20 cellular contexts compared by ENCODE assay signal in the genomic region with DNA sequence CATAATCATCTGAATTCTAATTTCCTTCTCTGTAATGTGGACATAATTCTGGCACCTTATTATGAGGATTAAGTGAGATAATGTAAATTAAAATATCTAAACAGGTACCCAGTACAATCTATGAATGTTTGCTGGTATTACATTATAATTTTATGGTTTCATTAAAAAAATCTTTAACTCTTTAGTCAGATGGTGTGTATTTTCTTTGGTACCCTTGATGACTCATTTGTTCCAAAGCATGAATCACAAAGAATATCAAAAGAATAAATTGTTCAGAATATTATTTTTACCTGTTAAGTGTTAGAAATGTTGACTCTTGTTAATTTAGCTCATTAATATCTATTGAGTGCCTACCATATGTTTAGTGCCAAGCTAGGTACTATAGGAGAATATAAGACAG.
A peak's percentile ranks its signal among the peaks of the same experiment; 100 is the strongest.
DNase-seq lines count a peak whose midpoint lies in the region; FAIRE-seq and TF ChIP-seq lines count a peak whose summit lies in the region.
"Had no signal": no experiment of that assay in that cellular context is flagged by ENCODE, and none has a peak within 500 bp of the region (broad histone marks: within the 10 kb centered on the region; RNA-seq: fewer than 3 reads in every experiment).

No MANE protein-coding gene starts in this region.

- no peaks in the 10 kb centered on the region for H3K9me3 Mint-ChIP-seq in osteocyte (ENCODE audit: unreplicated experiment)
- H3K9me3 Mint-ChIP-seq: activated CD8-positive, alpha-beta T cell treated with anti-CD3 and anti-CD28 coated beads for 36 hours; activated naive CD4-positive, alpha-beta T cell treated with anti-CD3 and anti-CD28 coated beads, Interleukin-2, amount 10 ng/mL, durations not matched to agents 7 days and 5 days; activated T-cell treated with anti-CD3 and anti-CD28 coated beads, Interleukin-2, amount 50 U/mL, for 24 hours; T-cell had no signal

- peaks cover 7% of the 10 kb centered on the region for H3K36me3 Mint-ChIP-seq in osteocyte (ENCODE audit: unreplicated experiment)

- peaks cover 58% of the 10 kb centered on the region for H3K4me1 Mint-ChIP-seq in osteocyte (ENCODE audit: unreplicated experiment)

- FAIRE-seq in HTR-8/SVneo (lab: Jason Lieb, UNC): no peak
- FAIRE-seq: HepG2, urothelium cell line had no signal

- H3K4me3 ChIP-seq in epithelial cell of esophagus (ENCODE audit: low read length): no peak overlapping the region
- H3K4me3 ChIP-seq: mucosa of descending colon had no signal

- peak overlapping the region; percentile 39 for H3K27ac Mint-ChIP-seq in osteocyte (ENCODE audit: unreplicated experiment)
- H3K27ac Mint-ChIP-seq: activated CD8-positive, alpha-beta T cell treated with anti-CD3 and anti-CD28 coated beads for 36 hours; activated naive CD4-positive, alpha-beta T cell treated with anti-CD3 and anti-CD28 coated beads, Interleukin-2, amount 10 ng/mL, durations not matched to agents 7 days and 5 days; activated T-cell treated with anti-CD3 and anti-CD28 coated beads, Interleukin-2, amount 50 U/mL, for 24 hours; T-cell had no signal

- no peak for TF ChIP-seq CTCF in epithelial cell of esophagus (IDR thresholded peaks at IDR 0.05; ENCODE audit: insufficient read depth, low read depth, low read length, missing control alignments)
- TF ChIP-seq CTCF in osteocyte (IDR thresholded peaks at IDR 0.05): no peak

- H3K27me3 Mint-ChIP-seq in osteocyte (ENCODE audit: unreplicated experiment): no peaks in the 10 kb centered on the region
- H3K27me3 Mint-ChIP-seq: activated CD8-positive, alpha-beta T cell treated with anti-CD3 and anti-CD28 coated beads for 36 hours; activated naive CD4-positive, alpha-beta T cell treated with anti-CD3 and anti-CD28 coated beads, Interleukin-2, amount 10 ng/mL, durations not matched to agents 7 days and 5 days; activated T-cell treated with anti-CD3 and anti-CD28 coated beads, Interleukin-2, amount 50 U/mL, for 24 hours; T-cell had no signal

- no peak overlapping the region for H3K4me3 Mint-ChIP-seq in osteocyte (ENCODE audit: unreplicated experiment)
- H3K4me3 Mint-ChIP-seq: activated CD8-positive, alpha-beta T cell treated with anti-CD3 and anti-CD28 coated beads for 36 hours; activated naive CD4-positive, alpha-beta T cell treated with anti-CD3 and anti-CD28 coated beads, Interleukin-2, amount 10 ng/mL, durations not matched to agents 7 days and 5 days; activated T-cell treated with anti-CD3 and anti-CD28 coated beads, Interleukin-2, amount 50 U/mL, for 24 hours; T-cell had no signal

- DNase-seq in HCEC 1CT (peak; percentile 37), amniotic epithelial cell (ENCODE audit: low read depth) (peak; percentile 53), epithelial cell of esophagus (ENCODE audit: low read depth) (peak; percentile 38), osteocyte (ENCODE audit: extremely low spot score, unreplicated experiment) (no peak), CD1c-positive myeloid dendritic cell (ENCODE audit: extremely low spot score) (no peak), NCI-H187 treated with DMSO at 0.1 percent for 48 hours (lab: John Stamatoyannopoulos, UW) (no peak), COLO829 (ENCODE audit: low spot score) (no peak), HTR-8/SVneo (ENCODE audit: insufficient read length, low spot score) (no peak)
- DNase-seq: activated CD8-positive, alpha-beta T cell treated with anti-CD3 and anti-CD28 coated beads for 36 hours; activated naive CD4-positive, alpha-beta T cell treated with anti-CD3 and anti-CD28 coated beads, Interleukin-2, amount 10 ng/mL, durations not matched to agents 7 days and 5 days; activated T-cell treated with anti-CD3 and anti-CD28 coated beads, Interleukin-2, amount 50 U/mL, for 24 hours; effector CD8-positive, alpha-beta T cell; mucosa of descending colon; NCI-H1694 treated with DMSO at 0.1 percent for 48 hours; NCI-H345; right cardiac atrium; stimulated activated naive CD8-positive, alpha-beta T cell treated with anti-CD3 and anti-CD28 coated beads, Interleukin-15, Interleukin-2, amounts not matched to agents 100 U/mL and 50 U/mL, for 24 hours; T-cell had no signal

Comparison
In these comparisons a context has a peak if more than half of its experiments do, and no peak if none do; other contexts are left out.
1. DNase-seq: peak in HCEC 1CT (single experiment), amniotic epithelial cell (single experiment) and epithelial cell of esophagus (single experiment); none in osteocyte (single experiment), CD1c-positive myeloid dendritic cell (single experiment), NCI-H187 treated with DMSO at 0.1 percent for 48 hours (single experiment), COLO829 (single experiment) and HTR-8/SVneo (single experiment).